1 cellular context compared by ENCODE assay signal in the genomic region with DNA sequence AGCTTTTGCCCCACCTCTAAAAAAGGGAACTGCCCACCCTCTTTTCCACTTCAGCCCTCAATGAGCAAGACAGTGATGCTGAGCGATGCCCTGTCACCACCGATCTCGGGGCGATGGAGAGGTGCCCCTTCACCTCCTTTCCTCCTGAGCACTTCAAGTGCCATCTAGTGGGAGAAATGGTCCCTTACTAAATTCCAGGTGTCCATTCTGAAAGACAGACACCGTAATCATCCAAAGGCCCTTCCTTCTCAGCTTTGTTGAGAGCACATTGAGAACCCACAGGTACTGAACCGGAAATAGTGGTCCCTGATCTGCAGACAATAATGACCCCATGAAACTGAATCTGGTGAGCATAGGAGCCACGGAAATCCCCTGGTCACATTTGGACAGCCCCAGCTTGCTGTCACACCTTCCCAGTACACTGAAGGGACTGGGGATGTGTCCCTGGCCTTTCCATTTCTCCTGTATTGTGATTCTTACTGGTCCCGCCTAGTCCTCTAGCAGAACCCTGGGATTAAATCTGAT.
TF ChIP-seq lines count a peak whose summit lies in the region.

No MANE protein-coding gene starts in this region.

TF ChIP-seq in GM12878, 131 proteins besides CTCF, POLR2A, EP300 and RAD21 (continued from another document and continues in another):
- TF ChIP-seq, protein P1, sequence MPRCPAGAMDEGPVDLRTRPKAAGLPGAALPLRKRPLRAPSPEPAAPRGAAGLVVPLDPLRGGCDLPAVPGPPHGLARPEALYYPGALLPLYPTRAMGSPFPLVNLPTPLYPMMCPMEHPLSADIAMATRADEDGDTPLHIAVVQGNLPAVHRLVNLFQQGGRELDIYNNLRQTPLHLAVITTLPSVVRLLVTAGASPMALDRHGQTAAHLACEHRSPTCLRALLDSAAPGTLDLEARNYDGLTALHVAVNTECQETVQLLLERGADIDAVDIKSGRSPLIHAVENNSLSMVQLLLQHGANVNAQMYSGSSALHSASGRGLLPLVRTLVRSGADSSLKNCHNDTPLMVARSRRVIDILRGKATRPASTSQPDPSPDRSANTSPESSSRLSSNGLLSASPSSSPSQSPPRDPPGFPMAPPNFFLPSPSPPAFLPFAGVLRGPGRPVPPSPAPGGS (IDR thresholded peaks at IDR 0.05; ENCODE audit: borderline replicate concordance, insufficient read depth, low read depth, low read length, poor library complexity, severe bottlenecking): peak; percentile 89
- TF ChIP-seq ATF7 (IDR thresholded peaks at IDR 0.05; ENCODE audit: low read depth) (peak; percentile 77), TARDBP (IDR thresholded peaks at IDR 0.05; ENCODE audit: borderline replicate concordance) (no peak), MTA3 (IDR thresholded peaks at IDR 0.05; ENCODE audit: borderline replicate concordance, low read length) (peak; percentile 74; the same call in 1 of the 2 replicates), BRCA1 (IDR thresholded peaks at IDR 0.05; ENCODE audit: low read depth, low read length) (no peak), CBX5 (IDR thresholded peaks at IDR 0.05; ENCODE audit: low read depth) (0 out of 2 replicates have a peak, but pooled peaks have one; percentile 62), ZSCAN29 (IDR thresholded peaks at IDR 0.05) (0 out of 2 replicates have a peak, but pooled peaks have one; percentile 25), KLF5 (IDR thresholded peaks at IDR 0.05; ENCODE audit: partially characterized antibody) (no peak), HDGF (IDR thresholded peaks at IDR 0.05) (no peak), MEF2B (IDR thresholded peaks at IDR 0.05; ENCODE audit: partially characterized antibody, poor library complexity, severe bottlenecking) (peak; percentile 71), HDAC6 (IDR thresholded peaks at IDR 0.05; ENCODE audit: unreplicated experiment) (no peak), SMARCA5 (IDR thresholded peaks at IDR 0.05) (peak; percentile 56; the same call in 1 of the 2 replicates), CBX3 (IDR thresholded peaks at IDR 0.05; ENCODE audit: borderline replicate concordance, low read depth) (no peak), ETV6 (conservative IDR thresholded peaks at IDR 0.05 in 1 of 2, IDR thresholded peaks at IDR 0.05 in 1 of 2; ENCODE audit: borderline replicate concordance in 1 of 2, low read depth in 1 of 2) (peak in 1 of 2 experiments; percentile 88; a peak in 2 of 4 replicates), NBN (IDR thresholded peaks at IDR 0.05) (no peak; the same call in 1 of the 2 replicates), ZNF24 (IDR thresholded peaks at IDR 0.05) (0 out of 2 replicates have a peak, but pooled peaks have one; percentile 48), ZNF384 (IDR thresholded peaks at IDR 0.05; ENCODE audit: borderline replicate concordance, low read depth, low read length) (no peak), CHD2 (IDR thresholded peaks at IDR 0.05; ENCODE audit: borderline replicate concordance, low read depth, low read length) (peak; percentile 69; the same call in 1 of the 2 replicates), WRNIP1 (IDR thresholded peaks at IDR 0.05; ENCODE audit: borderline replicate concordance, low read depth, low read length) (no peak)
- TF ChIP-seq, protein P2, sequence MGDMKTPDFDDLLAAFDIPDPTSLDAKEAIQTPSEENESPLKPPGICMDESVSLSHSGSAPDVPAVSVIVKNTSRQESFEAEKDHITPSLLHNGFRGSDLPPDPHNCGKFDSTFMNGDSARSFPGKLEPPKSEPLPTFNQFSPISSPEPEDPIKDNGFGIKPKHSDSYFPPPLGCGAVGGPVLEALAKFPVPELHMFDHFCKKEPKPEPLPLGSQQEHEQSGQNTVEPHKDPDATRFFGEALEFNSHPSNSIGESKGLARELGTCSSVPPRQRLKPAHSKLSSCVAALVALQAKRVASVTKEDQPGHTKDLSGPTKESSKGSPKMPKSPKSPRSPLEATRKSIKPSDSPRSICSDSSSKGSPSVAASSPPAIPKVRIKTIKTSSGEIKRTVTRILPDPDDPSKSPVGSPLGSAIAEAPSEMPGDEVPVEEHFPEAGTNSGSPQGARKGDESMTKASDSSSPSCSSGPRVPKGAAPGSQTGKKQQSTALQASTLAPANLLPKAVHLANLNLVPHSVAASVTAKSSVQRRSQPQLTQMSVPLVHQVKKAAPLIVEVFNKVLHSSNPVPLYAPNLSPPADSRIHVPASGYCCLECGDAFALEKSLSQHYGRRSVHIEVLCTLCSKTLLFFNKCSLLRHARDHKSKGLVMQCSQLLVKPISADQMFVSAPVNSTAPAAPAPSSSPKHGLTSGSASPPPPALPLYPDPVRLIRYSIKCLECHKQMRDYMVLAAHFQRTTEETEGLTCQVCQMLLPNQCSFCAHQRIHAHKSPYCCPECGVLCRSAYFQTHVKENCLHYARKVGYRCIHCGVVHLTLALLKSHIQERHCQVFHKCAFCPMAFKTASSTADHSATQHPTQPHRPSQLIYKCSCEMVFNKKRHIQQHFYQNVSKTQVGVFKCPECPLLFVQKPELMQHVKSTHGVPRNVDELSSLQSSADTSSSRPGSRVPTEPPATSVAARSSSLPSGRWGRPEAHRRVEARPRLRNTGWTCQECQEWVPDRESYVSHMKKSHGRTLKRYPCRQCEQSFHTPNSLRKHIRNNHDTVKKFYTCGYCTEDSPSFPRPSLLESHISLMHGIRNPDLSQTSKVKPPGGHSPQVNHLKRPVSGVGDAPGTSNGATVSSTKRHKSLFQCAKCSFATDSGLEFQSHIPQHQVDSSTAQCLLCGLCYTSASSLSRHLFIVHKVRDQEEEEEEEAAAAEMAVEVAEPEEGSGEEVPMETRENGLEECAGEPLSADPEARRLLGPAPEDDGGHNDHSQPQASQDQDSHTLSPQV (IDR thresholded peaks at IDR 0.05): no peak
- TF ChIP-seq, protein P3, sequence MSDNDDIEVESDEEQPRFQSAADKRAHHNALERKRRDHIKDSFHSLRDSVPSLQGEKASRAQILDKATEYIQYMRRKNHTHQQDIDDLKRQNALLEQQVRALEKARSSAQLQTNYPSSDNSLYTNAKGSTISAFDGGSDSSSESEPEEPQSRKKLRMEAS (IDR thresholded peaks at IDR 0.05; ENCODE audit: low read depth, low read length): no peak
- TF ChIP-seq, protein P4, sequence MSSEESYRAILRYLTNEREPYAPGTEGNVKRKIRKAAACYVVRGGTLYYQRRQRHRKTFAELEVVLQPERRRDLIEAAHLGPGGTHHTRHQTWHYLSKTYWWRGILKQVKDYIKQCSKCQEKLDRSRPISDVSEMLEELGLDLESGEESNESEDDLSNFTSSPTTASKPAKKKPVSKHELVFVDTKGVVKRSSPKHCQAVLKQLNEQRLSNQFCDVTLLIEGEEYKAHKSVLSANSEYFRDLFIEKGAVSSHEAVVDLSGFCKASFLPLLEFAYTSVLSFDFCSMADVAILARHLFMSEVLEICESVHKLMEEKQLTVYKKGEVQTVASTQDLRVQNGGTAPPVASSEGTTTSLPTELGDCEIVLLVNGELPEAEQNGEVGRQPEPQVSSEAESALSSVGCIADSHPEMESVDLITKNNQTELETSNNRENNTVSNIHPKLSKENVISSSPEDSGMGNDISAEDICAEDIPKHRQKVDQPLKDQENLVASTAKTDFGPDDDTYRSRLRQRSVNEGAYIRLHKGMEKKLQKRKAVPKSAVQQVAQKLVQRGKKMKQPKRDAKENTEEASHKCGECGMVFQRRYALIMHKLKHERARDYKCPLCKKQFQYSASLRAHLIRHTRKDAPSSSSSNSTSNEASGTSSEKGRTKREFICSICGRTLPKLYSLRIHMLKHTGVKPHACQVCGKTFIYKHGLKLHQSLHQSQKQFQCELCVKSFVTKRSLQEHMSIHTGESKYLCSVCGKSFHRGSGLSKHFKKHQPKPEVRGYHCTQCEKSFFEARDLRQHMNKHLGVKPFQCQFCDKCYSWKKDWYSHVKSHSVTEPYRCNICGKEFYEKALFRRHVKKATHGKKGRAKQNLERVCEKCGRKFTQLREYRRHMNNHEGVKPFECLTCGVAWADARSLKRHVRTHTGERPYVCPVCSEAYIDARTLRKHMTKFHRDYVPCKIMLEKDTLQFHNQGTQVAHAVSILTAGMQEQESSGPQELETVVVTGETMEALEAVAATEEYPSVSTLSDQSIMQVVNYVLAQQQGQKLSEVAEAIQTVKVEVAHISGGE (CRISPR knock-in tag; IDR thresholded peaks at IDR 0.05): no peak
- TF ChIP-seq, protein P5, sequence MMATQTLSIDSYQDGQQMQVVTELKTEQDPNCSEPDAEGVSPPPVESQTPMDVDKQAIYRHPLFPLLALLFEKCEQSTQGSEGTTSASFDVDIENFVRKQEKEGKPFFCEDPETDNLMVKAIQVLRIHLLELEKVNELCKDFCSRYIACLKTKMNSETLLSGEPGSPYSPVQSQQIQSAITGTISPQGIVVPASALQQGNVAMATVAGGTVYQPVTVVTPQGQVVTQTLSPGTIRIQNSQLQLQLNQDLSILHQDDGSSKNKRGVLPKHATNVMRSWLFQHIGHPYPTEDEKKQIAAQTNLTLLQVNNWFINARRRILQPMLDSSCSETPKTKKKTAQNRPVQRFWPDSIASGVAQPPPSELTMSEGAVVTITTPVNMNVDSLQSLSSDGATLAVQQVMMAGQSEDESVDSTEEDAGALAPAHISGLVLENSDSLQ (IDR thresholded peaks at IDR 0.05): peak; percentile 81
- TF ChIP-seq, protein P6, sequence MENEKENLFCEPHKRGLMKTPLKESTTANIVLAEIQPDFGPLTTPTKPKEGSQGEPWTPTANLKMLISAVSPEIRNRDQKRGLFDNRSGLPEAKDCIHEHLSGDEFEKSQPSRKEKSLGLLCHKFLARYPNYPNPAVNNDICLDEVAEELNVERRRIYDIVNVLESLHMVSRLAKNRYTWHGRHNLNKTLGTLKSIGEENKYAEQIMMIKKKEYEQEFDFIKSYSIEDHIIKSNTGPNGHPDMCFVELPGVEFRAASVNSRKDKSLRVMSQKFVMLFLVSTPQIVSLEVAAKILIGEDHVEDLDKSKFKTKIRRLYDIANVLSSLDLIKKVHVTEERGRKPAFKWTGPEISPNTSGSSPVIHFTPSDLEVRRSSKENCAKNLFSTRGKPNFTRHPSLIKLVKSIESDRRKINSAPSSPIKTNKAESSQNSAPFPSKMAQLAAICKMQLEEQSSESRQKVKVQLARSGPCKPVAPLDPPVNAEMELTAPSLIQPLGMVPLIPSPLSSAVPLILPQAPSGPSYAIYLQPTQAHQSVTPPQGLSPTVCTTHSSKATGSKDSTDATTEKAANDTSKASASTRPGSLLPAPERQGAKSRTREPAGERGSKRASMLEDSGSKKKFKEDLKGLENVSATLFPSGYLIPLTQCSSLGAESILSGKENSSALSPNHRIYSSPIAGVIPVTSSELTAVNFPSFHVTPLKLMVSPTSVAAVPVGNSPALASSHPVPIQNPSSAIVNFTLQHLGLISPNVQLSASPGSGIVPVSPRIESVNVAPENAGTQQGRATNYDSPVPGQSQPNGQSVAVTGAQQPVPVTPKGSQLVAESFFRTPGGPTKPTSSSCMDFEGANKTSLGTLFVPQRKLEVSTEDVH (IDR thresholded peaks at IDR 0.05; ENCODE audit: low read depth, partially characterized antibody): no peak
- TF ChIP-seq, protein P7, sequence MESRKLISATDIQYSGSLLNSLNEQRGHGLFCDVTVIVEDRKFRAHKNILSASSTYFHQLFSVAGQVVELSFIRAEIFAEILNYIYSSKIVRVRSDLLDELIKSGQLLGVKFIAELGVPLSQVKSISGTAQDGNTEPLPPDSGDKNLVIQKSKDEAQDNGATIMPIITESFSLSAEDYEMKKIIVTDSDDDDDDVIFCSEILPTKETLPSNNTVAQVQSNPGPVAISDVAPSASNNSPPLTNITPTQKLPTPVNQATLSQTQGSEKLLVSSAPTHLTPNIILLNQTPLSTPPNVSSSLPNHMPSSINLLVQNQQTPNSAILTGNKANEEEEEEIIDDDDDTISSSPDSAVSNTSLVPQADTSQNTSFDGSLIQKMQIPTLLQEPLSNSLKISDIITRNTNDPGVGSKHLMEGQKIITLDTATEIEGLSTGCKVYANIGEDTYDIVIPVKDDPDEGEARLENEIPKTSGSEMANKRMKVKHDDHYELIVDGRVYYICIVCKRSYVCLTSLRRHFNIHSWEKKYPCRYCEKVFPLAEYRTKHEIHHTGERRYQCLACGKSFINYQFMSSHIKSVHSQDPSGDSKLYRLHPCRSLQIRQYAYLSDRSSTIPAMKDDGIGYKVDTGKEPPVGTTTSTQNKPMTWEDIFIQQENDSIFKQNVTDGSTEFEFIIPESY (IDR thresholded peaks at IDR 0.05): no peak
- TF ChIP-seq, protein P8, sequence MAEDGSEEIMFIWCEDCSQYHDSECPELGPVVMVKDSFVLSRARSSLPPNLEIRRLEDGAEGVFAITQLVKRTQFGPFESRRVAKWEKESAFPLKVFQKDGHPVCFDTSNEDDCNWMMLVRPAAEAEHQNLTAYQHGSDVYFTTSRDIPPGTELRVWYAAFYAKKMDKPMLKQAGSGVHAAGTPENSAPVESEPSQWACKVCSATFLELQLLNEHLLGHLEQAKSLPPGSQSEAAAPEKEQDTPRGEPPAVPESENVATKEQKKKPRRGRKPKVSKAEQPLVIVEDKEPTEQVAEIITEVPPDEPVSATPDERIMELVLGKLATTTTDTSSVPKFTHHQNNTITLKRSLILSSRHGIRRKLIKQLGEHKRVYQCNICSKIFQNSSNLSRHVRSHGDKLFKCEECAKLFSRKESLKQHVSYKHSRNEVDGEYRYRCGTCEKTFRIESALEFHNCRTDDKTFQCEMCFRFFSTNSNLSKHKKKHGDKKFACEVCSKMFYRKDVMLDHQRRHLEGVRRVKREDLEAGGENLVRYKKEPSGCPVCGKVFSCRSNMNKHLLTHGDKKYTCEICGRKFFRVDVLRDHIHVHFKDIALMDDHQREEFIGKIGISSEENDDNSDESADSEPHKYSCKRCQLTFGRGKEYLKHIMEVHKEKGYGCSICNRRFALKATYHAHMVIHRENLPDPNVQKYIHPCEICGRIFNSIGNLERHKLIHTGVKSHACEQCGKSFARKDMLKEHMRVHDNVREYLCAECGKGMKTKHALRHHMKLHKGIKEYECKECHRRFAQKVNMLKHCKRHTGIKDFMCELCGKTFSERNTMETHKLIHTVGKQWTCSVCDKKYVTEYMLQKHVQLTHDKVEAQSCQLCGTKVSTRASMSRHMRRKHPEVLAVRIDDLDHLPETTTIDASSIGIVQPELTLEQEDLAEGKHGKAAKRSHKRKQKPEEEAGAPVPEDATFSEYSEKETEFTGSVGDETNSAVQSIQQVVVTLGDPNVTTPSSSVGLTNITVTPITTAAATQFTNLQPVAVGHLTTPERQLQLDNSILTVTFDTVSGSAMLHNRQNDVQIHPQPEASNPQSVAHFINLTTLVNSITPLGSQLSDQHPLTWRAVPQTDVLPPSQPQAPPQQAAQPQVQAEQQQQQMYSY (CRISPR knock-in tag; IDR thresholded peaks at IDR 0.05): no peak
- TF ChIP-seq, protein P9, sequence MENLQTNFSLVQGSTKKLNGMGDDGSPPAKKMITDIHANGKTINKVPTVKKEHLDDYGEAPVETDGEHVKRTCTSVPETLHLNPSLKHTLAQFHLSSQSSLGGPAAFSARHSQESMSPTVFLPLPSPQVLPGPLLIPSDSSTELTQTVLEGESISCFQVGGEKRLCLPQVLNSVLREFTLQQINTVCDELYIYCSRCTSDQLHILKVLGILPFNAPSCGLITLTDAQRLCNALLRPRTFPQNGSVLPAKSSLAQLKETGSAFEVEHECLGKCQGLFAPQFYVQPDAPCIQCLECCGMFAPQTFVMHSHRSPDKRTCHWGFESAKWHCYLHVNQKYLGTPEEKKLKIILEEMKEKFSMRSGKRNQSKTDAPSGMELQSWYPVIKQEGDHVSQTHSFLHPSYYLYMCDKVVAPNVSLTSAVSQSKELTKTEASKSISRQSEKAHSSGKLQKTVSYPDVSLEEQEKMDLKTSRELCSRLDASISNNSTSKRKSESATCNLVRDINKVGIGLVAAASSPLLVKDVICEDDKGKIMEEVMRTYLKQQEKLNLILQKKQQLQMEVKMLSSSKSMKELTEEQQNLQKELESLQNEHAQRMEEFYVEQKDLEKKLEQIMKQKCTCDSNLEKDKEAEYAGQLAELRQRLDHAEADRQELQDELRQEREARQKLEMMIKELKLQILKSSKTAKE (IDR thresholded peaks at IDR 0.05; ENCODE audit: low read depth, poor library complexity, severe bottlenecking): peak; percentile 92
